ENCODE assay signal across 9 cellular contexts in the genomic region with DNA sequence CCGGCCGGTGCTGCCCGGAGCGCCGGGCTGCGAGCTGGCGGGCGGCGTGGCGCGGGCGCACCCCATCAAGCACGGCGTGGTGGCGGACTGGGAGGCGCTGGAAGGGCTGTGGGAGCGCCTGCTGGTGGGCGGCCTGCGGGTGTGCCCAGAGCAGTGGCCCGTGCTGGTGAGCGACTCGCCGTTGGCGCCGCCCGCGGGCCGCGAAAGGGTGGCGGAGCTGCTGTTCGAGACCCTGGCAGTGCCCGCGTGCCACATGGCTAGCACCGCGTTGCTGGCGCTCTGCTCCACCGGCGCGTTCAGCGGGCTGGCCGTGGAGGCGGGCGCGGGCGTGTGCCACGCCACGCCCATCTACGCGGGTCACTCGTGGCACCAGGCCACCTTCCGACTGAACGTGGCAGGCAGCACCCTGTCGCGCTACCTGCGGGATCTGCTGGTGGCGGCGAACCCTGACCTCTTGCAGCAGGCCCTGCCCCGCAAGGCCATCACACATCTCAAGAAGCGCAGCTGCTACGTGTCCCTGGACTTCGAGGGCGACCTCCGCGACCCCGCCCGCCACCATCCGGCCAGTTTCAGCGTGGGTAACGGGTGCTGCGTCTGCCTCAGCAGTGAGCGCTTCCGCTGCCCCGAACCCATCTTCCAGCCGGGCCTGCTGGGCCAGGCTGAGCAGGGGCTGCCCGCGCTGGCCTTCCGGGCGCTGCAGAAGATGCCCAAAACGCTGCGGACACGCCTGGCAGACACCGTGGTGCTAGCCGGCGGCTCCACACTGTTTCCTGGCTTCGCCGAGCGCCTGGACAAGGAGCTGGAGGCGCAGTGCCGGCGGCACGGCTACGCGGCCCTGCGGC. TPM values are rescaled to one million over a fixed set of nuclear protein-coding genes. Genes with fewer than 3 reads are reported as not detected.
A peak's percentile ranks its signal among the peaks of the same experiment; 100 is the strongest.
DNase-seq lines count a peak whose midpoint lies in the region; ATAC-seq, FAIRE-seq and TF ChIP-seq lines count a peak whose summit lies in the region.
"Had no signal": no experiment of that assay in that cellular context is flagged by ENCODE, and none has a peak within 500 bp of the region (broad histone marks: within the 10 kb centered on the region; RNA-seq: fewer than 3 reads in every experiment).

No MANE protein-coding gene starts in this region.

- peaks cover 8% of the 10 kb centered on the region for H3K36me3 Mint-ChIP-seq in activated naive CD8-positive, alpha-beta T cell treated with anti-CD3 and anti-CD28 coated beads for 36 hours

- no peak for FAIRE-seq in RCC 7860 (lab: Jason Lieb, UNC)
- FAIRE-seq: G401.6 had no signal

- ATAC-seq in HG03045 (IDR thresholded peaks at IDR 0.05; ENCODE audit: unreplicated experiment) = peak; percentile 16

- intact Hi-C loops in posterior cingulate gyrus (cut with DNase I) = loop anchor here (5.0 kb wide), 2 partner anchors 65 to 210 kb away; partner anchors contain the start of gene ZNF341

- H3K9me3 Mint-ChIP-seq in activated naive CD8-positive, alpha-beta T cell treated with anti-CD3 and anti-CD28 coated beads for 36 hours = no peaks in the 10 kb centered on the region

- TF ChIP-seq CTCF in GM20000 (IDR thresholded peaks at IDR 0.05; ENCODE audit: extremely low read depth, missing control alignments) = no peak

- H3K4me1 Mint-ChIP-seq in activated naive CD8-positive, alpha-beta T cell treated with anti-CD3 and anti-CD28 coated beads for 36 hours = peaks cover 29% of the 10 kb centered on the region

- H3K27me3 Mint-ChIP-seq in activated naive CD8-positive, alpha-beta T cell treated with anti-CD3 and anti-CD28 coated beads for 36 hours = no peaks in the 10 kb centered on the region

- peak overlapping the region; percentile 84 for H3K27ac Mint-ChIP-seq in activated naive CD8-positive, alpha-beta T cell treated with anti-CD3 and anti-CD28 coated beads for 36 hours

- peak overlapping the region; percentile 79 for H3K4me3 Mint-ChIP-seq in activated naive CD8-positive, alpha-beta T cell treated with anti-CD3 and anti-CD28 coated beads for 36 hours

- peak; percentile 83 for DNase-seq in NCI-H345 (lab: John Stamatoyannopoulos, UW)
- no peak for DNase-seq in NCI-H345 treated with DMSO at 0.1 percent for 48 hours (lab: John Stamatoyannopoulos, UW; ENCODE audit: unreplicated experiment)
- DNase-seq in RCC 7860 (ENCODE audit: low spot score) = peak; percentile 52
- peak; percentile 70 for DNase-seq in activated naive CD8-positive, alpha-beta T cell treated with anti-CD3 and anti-CD28 coated beads for 36 hours
- DNase-seq in glomerular visceral epithelial cell (ENCODE audit: extremely low spot score) = peak; percentile 53
- peak in 8 of 10 donors; percentile 69 to 97 (median 85) for DNase-seq in posterior cingulate gyrus
- DNase-seq in GM20000 (ENCODE audit: low spot score) = no peak

RNA-seq across cellular contexts. Expression of gene ACTL10, which starts 0.7 kb away (rescaled TPM):
- 1 to 10 TPM; 4.1 TPM for total RNA-seq in activated naive CD8-positive, alpha-beta T cell treated with anti-CD3 and anti-CD28 coated beads for 36 hours

RNA-seq across cellular contexts. Expression of gene C20orf144, which starts 5.3 kb away (rescaled TPM):
- total RNA-seq in activated naive CD8-positive, alpha-beta T cell treated with anti-CD3 and anti-CD28 coated beads for 36 hours = under 1 TPM; 0.10 to 0.21 TPM

RNA-seq across cellular contexts. Expression of gene NECAB3, which starts 6.8 kb away (rescaled TPM):
- 10 to 100 TPM; 10.7 to 12.0 TPM for total RNA-seq in activated naive CD8-positive, alpha-beta T cell treated with anti-CD3 and anti-CD28 coated beads for 36 hours

RNA-seq across cellular contexts. Expression of gene E2F1, which starts 18.7 kb away (rescaled TPM):
- total RNA-seq in activated naive CD8-positive, alpha-beta T cell treated with anti-CD3 and anti-CD28 coated beads for 36 hours = 10 to 100 TPM; 76.1 to 79.6 TPM

RNA-seq across cellular contexts. Expression of gene PXMP4, which starts 52.6 kb away (rescaled TPM):
- total RNA-seq in activated naive CD8-positive, alpha-beta T cell treated with anti-CD3 and anti-CD28 coated beads for 36 hours = 1 to 10 TPM; 6.9 to 7.3 TPM

Comparison
In these comparisons a context has a peak if more than half of its experiments do, and no peak if none do; other contexts are left out.
1. DNase-seq: peak in NCI-H345 (single experiment), RCC 7860 (single experiment), activated naive CD8-positive, alpha-beta T cell treated with anti-CD3 and anti-CD28 coated beads for 36 hours (single experiment), glomerular visceral epithelial cell (single experiment) and posterior cingulate gyrus (8 of 10); none in NCI-H345 treated with DMSO at 0.1 percent for 48 hours (single experiment) and GM20000 (single experiment).